8 cellular contexts compared by ENCODE assay signal in genomic region chr14:91323671-91324605, GRCh38.
DNase-seq lines count a peak whose midpoint lies in the region; ATAC-seq and TF ChIP-seq lines count a peak whose summit lies in the region.

No MANE protein-coding gene starts in this region.

- H3K9me3 Mint-ChIP-seq in memory B cell = no peaks in the 10 kb centered on the region

- peaks cover 35% of the 10 kb centered on the region for H3K4me1 Mint-ChIP-seq in memory B cell

- peak overlapping the region; percentile 100 for H3K27ac Mint-ChIP-seq in memory B cell

- peaks cover 24% of the 10 kb centered on the region for H3K36me3 Mint-ChIP-seq in memory B cell

- peak; percentile 91 to 99 (median 96) for TF ChIP-seq CTCF in dorsolateral prefrontal cortex (IDR thresholded peaks at IDR 0.05 in 54 of 56, conservative IDR thresholded peaks at IDR 0.05 in 2 of 56; ENCODE audit: low read depth in 1 of 56, partially characterized antibody in 56 of 56)

- peak overlapping the region; percentile 87 for H3K4me3 Mint-ChIP-seq in memory B cell

- H3K27me3 Mint-ChIP-seq in memory B cell = no peaks in the 10 kb centered on the region

- no peaks in the 10 kb centered on the region for H3K27me3 ChIP-seq in dorsolateral prefrontal cortex

- peak overlapping the region in 52 of 59 donors; percentile 10 to 90 (median 62) for H3K27ac ChIP-seq in dorsolateral prefrontal cortex

- peak overlapping the region; percentile 6 to 67 (median 45) for H3K4me3 ChIP-seq in dorsolateral prefrontal cortex

- DNase-seq in Ammon's horn (ENCODE audit: low spot score) = peak; percentile 77
- peak; percentile 93 to 98 for DNase-seq in NCI-H524 (lab: John Stamatoyannopoulos, UW)
- DNase-seq in activated CD4-positive, alpha-beta T cell treated with anti-CD3 and anti-CD28 coated beads, Interleukin-2, amount 50 U/mL, for 4 hours = peak; percentile 93 to 94
- DNase-seq in dorsolateral prefrontal cortex = peak; percentile 82 to 94 (median 90)
- DNase-seq in memory B cell (ENCODE audit: low spot score in 2 of 2) = peak; percentile 98
- peak; percentile 81 for DNase-seq in stimulated activated CD8-positive, alpha-beta memory T cell treated with anti-CD3 and anti-CD28 coated beads, Interleukin-12 subunit alpha, Interleukin-12 subunit beta, amount 100 ng/mL, for 4 hours (ENCODE audit: low read depth)

- intact Hi-C loops in dorsolateral prefrontal cortex (cut with DNase I) = loop anchor here (1.0 kb wide), 1 partner anchor 94 kb away; no protein-coding TSS in a partner anchor

- ATAC-seq in GM18909 (IDR thresholded peaks at IDR 0.05; ENCODE audit: poor library complexity, unreplicated experiment) (peak; percentile 68), HG03139 (IDR thresholded peaks at IDR 0.05; ENCODE audit: unreplicated experiment) (peak; percentile 54), memory B cell (ENCODE audit: low read depth) (peak; percentile 79)

Comparison
In these comparisons a context has a peak if more than half of its experiments do, and no peak if none do; other contexts are left out.
1. Peak in every context shown above with its lines: DNase-seq, ATAC-seq, H3K4me3 ChIP-seq and H3K27ac ChIP-seq.